In the genomic region with DNA sequence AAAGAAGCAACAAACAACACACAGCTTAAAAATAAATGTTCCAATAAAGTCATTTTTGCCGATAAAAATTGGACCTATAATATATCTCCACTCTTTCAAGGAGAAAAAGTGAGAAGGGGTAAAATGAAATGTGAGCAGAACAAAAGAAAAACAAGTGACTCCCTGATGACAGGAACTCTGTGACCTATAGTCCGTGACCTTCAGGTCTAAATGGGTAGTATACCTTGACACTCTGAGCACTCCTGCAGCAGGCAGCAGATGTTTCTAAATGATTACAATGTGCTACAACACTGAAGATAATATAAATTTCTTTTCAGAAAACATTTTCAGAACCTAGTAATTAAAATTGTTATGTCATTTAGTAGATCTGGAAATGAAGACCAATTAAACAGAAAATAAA, we compare ENCODE assay signal across 15 cellular contexts.
"Had no signal": no experiment of that assay in that cellular context is flagged by ENCODE, and none has a peak within 500 bp of the region (broad histone marks: within the 10 kb centered on the region; RNA-seq: fewer than 3 reads in every experiment).

No MANE protein-coding gene starts in this region.

- H3K27ac Mint-ChIP-seq: dendritic cell treated with granulocyte-macrophage colony-stimulating factor and Interleukin-4, amounts not matched to agents 40 ng/mL and 50 ng/mL, for 4 days; effector memory CD8-positive, alpha-beta T cell; naive B cell; nephron; stimulated activated naive B cell treated with anti-CD40 and anti-IgM and Interleukin-4, amounts not matched to agents 10 μg/mL and 1 μg/mL and 100 μg/mL, for 72 hours; stimulated activated naive CD8-positive, alpha-beta T cell treated with anti-CD3 and anti-CD28 coated beads, Interleukin-15, amount 100 ng/mL, for 72 hours had no signal

- H3K4me1 Mint-ChIP-seq: naive B cell; stimulated activated naive B cell treated with anti-CD40 and anti-IgM and Interleukin-4, amounts not matched to agents 10 μg/mL and 1 μg/mL and 100 μg/mL, for 72 hours; stimulated activated naive CD8-positive, alpha-beta T cell treated with anti-CD3 and anti-CD28 coated beads, Interleukin-15, amount 100 ng/mL, for 72 hours had no signal

- DNase-seq: effector memory CD8-positive, alpha-beta T cell; esophagus squamous epithelium; foreskin keratinocyte; left colon; mesendoderm; naive B cell; posterior cingulate gyrus; stimulated activated CD4-positive, alpha-beta T cell treated with anti-CD3 and anti-CD28 coated beads, Interleukin-2, amount 100 ng/mL, for 24 hours; stimulated activated CD4-positive, alpha-beta T cell treated with anti-CD3 and anti-CD28 coated beads, Interleukin-4, amount 100 ng/mL, for 4 hours; stimulated activated naive B cell treated with anti-CD40 and anti-IgM and Interleukin-4, amounts not matched to agents 10 μg/mL and 1 μg/mL and 100 μg/mL, for 72 hours; stimulated activated naive CD8-positive, alpha-beta T cell treated with anti-CD3 and anti-CD28 coated beads, Interleukin-15, amount 100 ng/mL, for 72 hours; testis; upper lobe of right lung had no signal

- H3K36me3 Mint-ChIP-seq: naive B cell; stimulated activated naive B cell treated with anti-CD40 and anti-IgM and Interleukin-4, amounts not matched to agents 10 μg/mL and 1 μg/mL and 100 μg/mL, for 72 hours had no signal

- H3K27me3 Mint-ChIP-seq: dendritic cell treated with granulocyte-macrophage colony-stimulating factor and Interleukin-4, amounts not matched to agents 40 ng/mL and 50 ng/mL, for 4 days; effector memory CD8-positive, alpha-beta T cell; naive B cell; stimulated activated naive B cell treated with anti-CD40 and anti-IgM and Interleukin-4, amounts not matched to agents 10 μg/mL and 1 μg/mL and 100 μg/mL, for 72 hours; stimulated activated naive CD8-positive, alpha-beta T cell treated with anti-CD3 and anti-CD28 coated beads, Interleukin-15, amount 100 ng/mL, for 72 hours had no signal

- H3K9me3 Mint-ChIP-seq: dendritic cell treated with granulocyte-macrophage colony-stimulating factor and Interleukin-4, amounts not matched to agents 40 ng/mL and 50 ng/mL, for 4 days; nephron; stimulated activated naive CD8-positive, alpha-beta T cell treated with anti-CD3 and anti-CD28 coated beads, Interleukin-15, amount 100 ng/mL, for 72 hours had no signal

- H3K4me3 Mint-ChIP-seq: dendritic cell treated with granulocyte-macrophage colony-stimulating factor and Interleukin-4, amounts not matched to agents 40 ng/mL and 50 ng/mL, for 4 days; effector memory CD8-positive, alpha-beta T cell; naive B cell; nephron; stimulated activated naive B cell treated with anti-CD40 and anti-IgM and Interleukin-4, amounts not matched to agents 10 μg/mL and 1 μg/mL and 100 μg/mL, for 72 hours; stimulated activated naive CD8-positive, alpha-beta T cell treated with anti-CD3 and anti-CD28 coated beads, Interleukin-15, amount 100 ng/mL, for 72 hours had no signal
